Comparison of ENCODE assay signal across 8 cellular contexts in genomic region chr14:58428011-58428807, GRCh38. TPM values are rescaled to one million over a fixed set of nuclear protein-coding genes. Genes with fewer than 3 reads are reported as not detected.
A peak's percentile ranks its signal among the peaks of the same experiment; 100 is the strongest.
DNase-seq lines count a peak whose midpoint lies in the region; ATAC-seq and TF ChIP-seq lines count a peak whose summit lies in the region.

No MANE protein-coding gene starts in this region.

- H3K4me3 Mint-ChIP-seq in chondrocyte (ENCODE audit: unreplicated experiment) = peak overlapping the region; percentile 80

- H2BK20ac ChIP-seq in IMR-90 (ENCODE audit: low read depth, low read length) = no peak overlapping the region

- H3K9me3 Mint-ChIP-seq in chondrocyte (ENCODE audit: low read depth) = no peaks in the 10 kb centered on the region

- POLR2A ChIA-PET in IMR-90 (lab: Charles Lee; ENCODE audit: unreplicated experiment) = no interaction called here

- H3K27me3 ChIP-seq in DND-41 (ENCODE audit: insufficient read depth, low read length, poor library complexity) = no peaks in the 10 kb centered on the region
- no peaks in the 10 kb centered on the region for H3K27me3 ChIP-seq in IMR-90 (ENCODE audit: control insufficient read depth, insufficient read depth, low read length)
- no peaks in the 10 kb centered on the region for H3K27me3 ChIP-seq in left lung

- peak overlapping the region; percentile 25; the same call in 1 of the 2 replicates for H3K18ac ChIP-seq in IMR-90 (ENCODE audit: low read depth, low read length)

- H3K4me3 ChIP-seq in DND-41 (ENCODE audit: low read depth in 1 of 2, low read length in 2 of 2) = peak overlapping the region; percentile 78 to 93; a peak in 3 of 4 replicates
- peak overlapping the region; percentile 92 for H3K4me3 ChIP-seq in IMR-90 (ENCODE audit: insufficient read depth, low read depth, low read length)
- peak overlapping the region; percentile 88 to 91 for H3K4me3 ChIP-seq in left lung

- no peak overlapping the region for H2BK15ac ChIP-seq in IMR-90 (ENCODE audit: low read depth, low read length)

- H3K9me3 ChIP-seq in DND-41 (ENCODE audit: insufficient read depth, low read length, severe bottlenecking) (no peaks in the 10 kb centered on the region), IMR-90 (ENCODE audit: control insufficient read depth, insufficient read depth, low read length) (no peaks in the 10 kb centered on the region), left lung (no peaks in the 10 kb centered on the region)

- H3K27ac ChIP-seq in DND-41 (ENCODE audit: low read length) (peak overlapping the region; percentile 98), IMR-90 (ENCODE audit: insufficient read depth, low read length) (peak overlapping the region; percentile 31), left lung (peak overlapping the region; percentile 91 to 94), substantia nigra (ENCODE audit: low read depth, low read length, poor library complexity, severe bottlenecking) (peak overlapping the region; percentile 85)

- no peaks in the 10 kb centered on the region for H3K27me3 Mint-ChIP-seq in chondrocyte (ENCODE audit: low read depth)

- dilution Hi-C loops in IMR-90 (cut with HindIII; ENCODE audit: low sequenced_read_pairs, unreplicated experiment) = no loop called here

- DNase-seq in DND-41 (peak; percentile 31), IMR-90 (peak; percentile 63), chondrocyte (ENCODE audit: low spot score) (no peak), left lung (no peak), substantia nigra (lab: John Stamatoyannopoulos, UW) (peak in 7 of 49 donors; percentile 0 to 29 (median 2))

- peak overlapping the region; percentile 82 for H3K56ac ChIP-seq in IMR-90 (ENCODE audit: extremely low read depth, insufficient read depth, low read length)

- CTCF ChIA-PET in IMR-90 (lab: Yijun Ruan, JAX) = no interaction called here

- H2BK120ac ChIP-seq in IMR-90 (ENCODE audit: low read depth, low read length) = no peak overlapping the region

- H2AFZ ChIP-seq in DND-41 (ENCODE audit: low read depth, low read length) = peak overlapping the region; percentile 75
- peak overlapping the region; percentile 72 for H2AFZ ChIP-seq in IMR-90 (replicated peaks; ENCODE audit: low read length, poor library complexity)

- WGBS in IMR-90 (ENCODE audit: extremely low coverage in 2 of 2, insufficient read length in 1 of 2), 2 experiments = 0% methylated on average over 3 of the region's 12 CpGs; no CpG with 5 or more reads in 1 of the 2 experiments

- no peak for TF ChIP-seq RAD21 in IMR-90 (IDR thresholded peaks at IDR 0.05; ENCODE audit: low read length)

- H3K4me1 Mint-ChIP-seq in chondrocyte (ENCODE audit: low read depth) = peaks cover 34% of the 10 kb centered on the region

- H3K9ac ChIP-seq in DND-41 (ENCODE audit: low read depth, low read length) (peak overlapping the region; percentile 86), IMR-90 (ENCODE audit: low read depth, low read length) (peak overlapping the region; percentile 74)

- H3K4me2 ChIP-seq in DND-41 (ENCODE audit: insufficient read depth, low read length) (peak overlapping the region; percentile 85), IMR-90 (ENCODE audit: low read depth, low read length) (peak overlapping the region; percentile 97)

- H3K23ac ChIP-seq in IMR-90 (ENCODE audit: low read depth, low read length) = peak overlapping the region; percentile 83

- no peak overlapping the region for H2AK9ac ChIP-seq in IMR-90 (replicated peaks; ENCODE audit: low read depth, low read length, poor library complexity)

- H3K4me1 ChIP-seq in DND-41 (ENCODE audit: insufficient read depth, low read length) (peaks cover 42% of the 10 kb centered on the region), IMR-90 (ENCODE audit: control insufficient read depth, insufficient read depth, low read length) (no peaks in the 10 kb centered on the region), left lung (peaks cover 10 to 35% of the 10 kb centered on the region in 2 donors)

- H3K9me1 ChIP-seq in IMR-90 (ENCODE audit: insufficient read depth, low read length) = no peaks in the 10 kb centered on the region

- peaks cover 41% of the 10 kb centered on the region for H3K36me3 ChIP-seq in DND-41 (ENCODE audit: insufficient read depth, low read length)
- H3K36me3 ChIP-seq in IMR-90 (ENCODE audit: control insufficient read depth, insufficient read depth, low read length) = peaks cover 8% of the 10 kb centered on the region; the same call in 1 of the 2 replicates
- peaks cover 0 to 19% of the 10 kb centered on the region in 2 donors for H3K36me3 ChIP-seq in left lung

- in situ Hi-C loops in IMR-90 (cut with MboI; ENCODE audit: low sequenced_read_pairs) = no loop called here

- peak overlapping the region; percentile 40 for H2BK5ac ChIP-seq in IMR-90 (ENCODE audit: low read depth, low read length, poor library complexity, severe bottlenecking)

- peak overlapping the region; percentile 92 for H3K27ac Mint-ChIP-seq in chondrocyte (ENCODE audit: unreplicated experiment)

- TF ChIP-seq CTCF in DND-41 (IDR thresholded peaks at IDR 0.05; ENCODE audit: borderline replicate concordance, extremely low read depth, low read length, poor library complexity, severe bottlenecking) = no peak
- no peak for TF ChIP-seq CTCF in IMR-90 (conservative IDR thresholded peaks at IDR 0.05; ENCODE audit: low read depth, low read length)
- no peak for TF ChIP-seq CTCF in chondrocyte (IDR thresholded peaks at IDR 0.05)
- TF ChIP-seq CTCF in left lung (IDR thresholded peaks at IDR 0.05) = no peak

- no peaks in the 10 kb centered on the region for H3K36me3 Mint-ChIP-seq in chondrocyte (ENCODE audit: low read depth)

- intact Hi-C loops in IMR-90 (cut with micrococcal nuclease) (no loop called here), left lung (cut with DNase I) (no loop called here)

- peaks cover 72% of the 10 kb centered on the region for H3K79me2 ChIP-seq in DND-41 (ENCODE audit: insufficient read depth, low read length)

- H4K20me1 ChIP-seq in DND-41 (ENCODE audit: insufficient read depth, low read length) (0 out of 2 replicates have a peak, but pooled peaks cover 6% of the 10 kb centered on the region), IMR-90 (ENCODE audit: insufficient read depth, low read length) (no peaks in the 10 kb centered on the region)

- peak overlapping the region; percentile 21; the same call in 1 of the 2 replicates for H3K14ac ChIP-seq in IMR-90 (replicated peaks; ENCODE audit: low read depth, low read length)

- no peak overlapping the region for H2AK5ac ChIP-seq in IMR-90 (ENCODE audit: low read depth, low read length)

- ATAC-seq in DND-41 (ENCODE audit: insufficient read depth, low read depth) (peak; percentile 41; the same call in 2 of the 3 replicates), IMR-90 (ENCODE audit: low read depth) (peak; percentile 8; the same call in 1 of the 2 replicates), left lung (peak; percentile 41), GM19324 (IDR thresholded peaks at IDR 0.05; ENCODE audit: low FRiP score, unreplicated experiment) (no peak), HG02885 (IDR thresholded peaks at IDR 0.05; ENCODE audit: poor library complexity, unreplicated experiment) (no peak)

- peak overlapping the region; percentile 40; the same call in 1 of the 2 replicates for H4K5ac ChIP-seq in IMR-90 (ENCODE audit: low read depth, low read length)

- H3K79me1 ChIP-seq in IMR-90 (ENCODE audit: low read depth in 1 of 2, low read length in 2 of 2) = peaks cover 2 to 19% of the 10 kb centered on the region in 2 experiments; a peak in 2 of 4 replicates

- TSS peak; percentile 79 for BruUV-seq in IMR-90 (replicated peaks; lab: Mats Ljungman, UMichigan)

- H4K8ac ChIP-seq in IMR-90 (ENCODE audit: low read depth in 2 of 2, low read length in 2 of 2) = peak overlapping the region; percentile 8 to 29

- H3K4ac ChIP-seq in IMR-90 (ENCODE audit: low read depth, low read length) = peak overlapping the region; percentile 39; the same call in 1 of the 2 replicates

- no peak; the same call in 1 of the 2 replicates for TF ChIP-seq POLR2A in IMR-90 (IDR thresholded peaks at IDR 0.05; ENCODE audit: low read depth, low read length)

- H4K91ac ChIP-seq in IMR-90 (ENCODE audit: insufficient read depth, low read depth, low read length) = 0 out of 2 replicates have a peak overlapping the region, but pooled peaks have one; percentile 7

TF ChIP-seq in IMR-90, 13 proteins besides CTCF, POLR2A, EP300 and RAD21 (continues in another document):
- TF ChIP-seq CHD1 (IDR thresholded peaks at IDR 0.05; ENCODE audit: low read depth, low read length) = no peak
- no peak for TF ChIP-seq RFX5 (IDR thresholded peaks at IDR 0.05; ENCODE audit: low read depth, low read length)
- no peak for TF ChIP-seq SMC3 (IDR thresholded peaks at IDR 0.05; ENCODE audit: low read depth, low read length)
- TF ChIP-seq NFE2L2 (IDR thresholded peaks at IDR 0.05; ENCODE audit: low read depth, low read length) = no peak
- TF ChIP-seq CEBPB (IDR thresholded peaks at IDR 0.05; ENCODE audit: low read depth, low read length) = no peak
- no peak for TF ChIP-seq BHLHE40 (IDR thresholded peaks at IDR 0.05; ENCODE audit: low read depth, low read length)

TF ChIP-seq in PFSK-1, 5 proteins besides CTCF, POLR2A, EP300 and RAD21:
- TF ChIP-seq FOXP2 (optimal IDR thresholded peaks at IDR 0.05; ENCODE audit: borderline replicate concordance, extremely low read depth, extremely low read length, insufficient read depth) = no peak
- peak; percentile 36; the same call in 1 of the 2 replicates for TF ChIP-seq SIN3A (IDR thresholded peaks at IDR 0.05; ENCODE audit: borderline replicate concordance, insufficient read depth, low read length)

RNA-seq across cellular contexts. Expression of gene KIAA0586, which starts 0.7 kb away (rescaled TPM):
- total RNA-seq in IMR-90 (2012; rRNA removed) (36.7 and 44.4 TPM in 2 replicates), chondrocyte (14.0 to 25.6 TPM (median 14.5 TPM) in 3 replicates), left lung (10 to 100 TPM; 14.2 to 19.4 TPM)
- 9.4 and 9.5 TPM in 2 replicates for polyA plus RNA-seq in IMR-90 (2012; rRNA removed)
- polyA plus RNA-seq in IMR-90 (2012; cell fraction: cytosol; rRNA removed) = 1.1 and 2.3 TPM in 2 replicates
- 1.6 and 11.4 TPM in 2 replicates for polyA plus RNA-seq in IMR-90 (2012; cell fraction: nucleus; rRNA removed; ENCODE audit: low replicate concordance)
- 6.4 TPM for polyA plus RNA-seq in PFSK-1 (2012; ENCODE audit: insufficient read length, low read depth)

RNA-seq across cellular contexts. Expression of gene TIMM9, which starts 0.9 kb away (rescaled TPM):
- total RNA-seq in IMR-90 (2012; rRNA removed) (27.8 and 49.7 TPM in 2 replicates), chondrocyte (27.5 to 32.4 TPM (median 32.4 TPM) in 3 replicates), left lung (10 to 100 TPM; 22.5 to 29.8 TPM)
- 19.2 and 23.7 TPM in 2 replicates for polyA plus RNA-seq in IMR-90 (2012; rRNA removed)
- polyA plus RNA-seq in IMR-90 (2012; cell fraction: cytosol; rRNA removed) = 16.3 and 19.4 TPM in 2 replicates
- 2.4 and 14.6 TPM in 2 replicates for polyA plus RNA-seq in IMR-90 (2012; cell fraction: nucleus; rRNA removed; ENCODE audit: low replicate concordance)
- polyA plus RNA-seq in PFSK-1 (2012; ENCODE audit: insufficient read length, low read depth) = 73.9 TPM

RNA-seq across cellular contexts. Expression of gene TOMM20L, which starts 32.5 kb away (rescaled TPM):
- not detected in 2 replicates for total RNA-seq in IMR-90 (2012; rRNA removed)
- not detected in 2 replicates for polyA plus RNA-seq in IMR-90 (2012; rRNA removed)
- polyA plus RNA-seq in IMR-90 (2012; cell fraction: cytosol; rRNA removed) = 1.5 TPM in 1 of 2 replicates, not detected in the other
- polyA plus RNA-seq in IMR-90 (2012; cell fraction: nucleus; rRNA removed; ENCODE audit: low replicate concordance) = not detected in 2 replicates
- polyA plus RNA-seq in PFSK-1 (2012; ENCODE audit: insufficient read length, low read depth) = not detected
- total RNA-seq in chondrocyte = not detected in 3 replicates
- total RNA-seq in left lung = not detected

Comparison
In these comparisons a context has a peak if more than half of its experiments do, and no peak if none do; other contexts are left out.
1. ATAC-seq: peak in DND-41 (single experiment), IMR-90 (single experiment) and left lung (single experiment); none in GM19324 (single experiment) and HG02885 (single experiment).
2. DNase-seq: peak in DND-41 (single experiment) and IMR-90 (single experiment); none in chondrocyte (single experiment) and left lung (0 of 2).
3. H3K27ac ChIP-seq: peak in every context shown above with its lines; median percentile 98 in DND-41; 92 in left lung; 85 in substantia nigra; 31 in IMR-90.
4. Peak in every context shown above with its lines, with median percentiles within 50 percentile points of each other: H3K4me3 ChIP-seq.